Comparison of ENCODE assay signal across 8 cellular contexts in genomic region chr11:90223248-90223585, GRCh38. TPM values are rescaled to one million over a fixed set of nuclear protein-coding genes. Genes with fewer than 3 reads are reported as not detected.
DNase-seq lines count a peak whose midpoint lies in the region; ATAC-seq and TF ChIP-seq lines count a peak whose summit lies in the region.

No MANE protein-coding gene starts in this region.

- POLR2A ChIA-PET in CD4-positive, alpha-beta T cell (lab: Charles Lee) = interaction anchor here (0.9 to 1.7 kb wide), 4 partner anchors 9 to 34 kb away, joined by 3 to 5 read pairs (median 4); no protein-coding TSS in a partner anchor

- H3K9ac ChIP-seq in SK-N-MC (ENCODE audit: insufficient read length) = peak overlapping the region; percentile 80

- H2AFZ ChIP-seq in GM23338 = peak overlapping the region; percentile 88

- H3K9me2 ChIP-seq in GM23338 (ENCODE audit: insufficient read depth) = peaks cover 7% of the 10 kb centered on the region; the same call in 1 of the 2 replicates

- peak; percentile 73 for ATAC-seq in CD4-positive, alpha-beta T cell (ENCODE audit: poor library complexity)
- ATAC-seq in GM23338 = peak; percentile 62
- ATAC-seq in gastroesophageal sphincter = peak; percentile 57

- H3K27ac Mint-ChIP-seq in CD4-positive, alpha-beta T cell = peak overlapping the region; percentile 89
- H3K27ac Mint-ChIP-seq in GM23338 = peak overlapping the region; percentile 90

- no peaks in the 10 kb centered on the region for H3K9me3 Mint-ChIP-seq in CD4-positive, alpha-beta T cell
- 0 out of 3 replicates have a peak, but pooled peaks cover 5% of the 10 kb centered on the region for H3K9me3 Mint-ChIP-seq in GM23338

- TF ChIP-seq EP300 in gastroesophageal sphincter (IDR thresholded peaks at IDR 0.05) = no peak

- peak overlapping the region; percentile 76 for H3K27ac ChIP-seq in CD4-positive, alpha-beta T cell (ENCODE audit: low read depth, low read length)
- H3K27ac ChIP-seq in GM23338 (ENCODE audit: low read depth) = peak overlapping the region; percentile 42; the same call in 1 of the 2 replicates
- H3K27ac ChIP-seq in SK-N-MC = no peak overlapping the region
- peak overlapping the region; percentile 85 to 98 (median 96) for H3K27ac ChIP-seq in gastroesophageal sphincter

- no peak for TF ChIP-seq CTCF in CD4-positive, alpha-beta T cell (IDR thresholded peaks at IDR 0.05)
- TF ChIP-seq CTCF in GM23338 (conservative IDR thresholded peaks at IDR 0.05; ENCODE audit: low read depth in 2 of 2) (no peak), gastroesophageal sphincter (IDR thresholded peaks at IDR 0.05) (no peak), retinal pigment epithelial cell (conservative IDR thresholded peaks at IDR 0.05; ENCODE audit: low read depth, low read length) (no peak)

- no peaks in the 10 kb centered on the region for H3K27me3 Mint-ChIP-seq in CD4-positive, alpha-beta T cell
- H3K27me3 Mint-ChIP-seq in GM23338 (ENCODE audit: insufficient read depth, low read depth, poor library complexity) = peaks cover 6% of the 10 kb centered on the region

- H3K9me3 ChIP-seq in CD4-positive, alpha-beta T cell (ENCODE audit: control insufficient read depth, low read length) = no peaks in the 10 kb centered on the region
- H3K9me3 ChIP-seq in SK-N-MC (ENCODE audit: low read depth, low read length) = peaks cover 7% of the 10 kb centered on the region; the same call in 1 of the 2 replicates
- no peaks in the 10 kb centered on the region for H3K9me3 ChIP-seq in gastroesophageal sphincter

- peak overlapping the region; percentile 94 for H3K4me2 ChIP-seq in GM23338

- no peak for TF ChIP-seq POLR2A in gastroesophageal sphincter (IDR thresholded peaks at IDR 0.05)

- DNase-seq in CD4-positive, alpha-beta T cell = no peak
- DNase-seq in GM23338 (ENCODE audit: low spot score) = no peak
- no peak for DNase-seq in SK-N-MC (ENCODE audit: low read depth, low spot score)
- DNase-seq in retinal pigment epithelial cell (ENCODE audit: low read depth) = no peak
- DNase-seq in stimulated activated CD8-positive, alpha-beta memory T cell treated with anti-CD3 and anti-CD28 coated beads, Interleukin-4, amount 100 ng/mL, for 48 hours = no peak
- no peak for DNase-seq in NCI-H1694 (lab: John Stamatoyannopoulos, UW)
- DNase-seq in OCI-M2 (lab: John Stamatoyannopoulos, UW; ENCODE audit: unreplicated experiment) = no peak

- H3K27me3 ChIP-seq in CD4-positive, alpha-beta T cell (ENCODE audit: control insufficient read depth, insufficient read depth, low read length) = no peaks in the 10 kb centered on the region
- no peaks in the 10 kb centered on the region for H3K27me3 ChIP-seq in GM23338 (ENCODE audit: insufficient read depth)
- H3K27me3 ChIP-seq in gastroesophageal sphincter = no peaks in the 10 kb centered on the region

- H3K4me1 ChIP-seq in GM23338 (ENCODE audit: insufficient read depth) (peaks cover 24% of the 10 kb centered on the region), gastroesophageal sphincter (peaks cover 12 to 57% (median 19%) of the 10 kb centered on the region in 3 donors)

- WGBS in gastroesophageal sphincter (ENCODE audit: low coverage in 1 of 2), 2 donors = 0 to 4% methylated on average over 6 to 9 of the region's 12 CpGs

- H3F3A ChIP-seq in GM23338 (replicated peaks; ENCODE audit: low read depth) = no peaks in the 10 kb centered on the region

- peak overlapping the region; percentile 98 for H3K4me3 Mint-ChIP-seq in CD4-positive, alpha-beta T cell
- peak overlapping the region; percentile 99 for H3K4me3 Mint-ChIP-seq in GM23338

- intact Hi-C loops in CD4-positive, alpha-beta T cell (cut with DNase I, micrococcal nuclease) = no loop called here

- CTCF ChIA-PET in CD4-positive, alpha-beta T cell (lab: Charles Lee) = interaction anchor here (0.9 to 1.2 kb wide), 2 partner anchors 18 kb away, joined by 4 read pairs; no protein-coding TSS in a partner anchor

- H4K20me1 ChIP-seq in GM23338 (replicated peaks; ENCODE audit: insufficient read depth) = peaks cover 26% of the 10 kb centered on the region

- peaks cover 60% of the 10 kb centered on the region for H3K4me1 Mint-ChIP-seq in CD4-positive, alpha-beta T cell (ENCODE audit: low read depth)
- H3K4me1 Mint-ChIP-seq in GM23338 = peaks cover 45% of the 10 kb centered on the region

- H3K4me3 ChIP-seq in GM23338 = peak overlapping the region; percentile 90
- H3K4me3 ChIP-seq in SK-N-MC = peak overlapping the region; percentile 96
- H3K4me3 ChIP-seq in gastroesophageal sphincter = peak overlapping the region; percentile 89 to 92
- H3K4me3 ChIP-seq in retinal pigment epithelial cell (ENCODE audit: low read length) = peak overlapping the region; percentile 90

- H3K36me3 ChIP-seq in GM23338 (ENCODE audit: insufficient read depth) (no peaks in the 10 kb centered on the region), SK-N-MC (ENCODE audit: insufficient read depth, low read length) (peaks cover 24% of the 10 kb centered on the region), gastroesophageal sphincter (no peaks in the 10 kb centered on the region)

- H3K36me3 Mint-ChIP-seq in CD4-positive, alpha-beta T cell (ENCODE audit: low read depth) = peaks cover 17% of the 10 kb centered on the region
- H3K36me3 Mint-ChIP-seq in GM23338 (ENCODE audit: low read depth) = peaks cover 16% of the 10 kb centered on the region

- H3K79me2 ChIP-seq in GM23338 (replicated peaks; ENCODE audit: insufficient read depth) = peaks cover 46% of the 10 kb centered on the region

TF ChIP-seq in GM23338, 12 proteins besides CTCF, POLR2A, EP300 and RAD21 (continues in another document):
- no peak for TF ChIP-seq EZH2 (IDR thresholded peaks at IDR 0.05; ENCODE audit: low read depth, unreplicated experiment)
- TF ChIP-seq, protein P1, sequence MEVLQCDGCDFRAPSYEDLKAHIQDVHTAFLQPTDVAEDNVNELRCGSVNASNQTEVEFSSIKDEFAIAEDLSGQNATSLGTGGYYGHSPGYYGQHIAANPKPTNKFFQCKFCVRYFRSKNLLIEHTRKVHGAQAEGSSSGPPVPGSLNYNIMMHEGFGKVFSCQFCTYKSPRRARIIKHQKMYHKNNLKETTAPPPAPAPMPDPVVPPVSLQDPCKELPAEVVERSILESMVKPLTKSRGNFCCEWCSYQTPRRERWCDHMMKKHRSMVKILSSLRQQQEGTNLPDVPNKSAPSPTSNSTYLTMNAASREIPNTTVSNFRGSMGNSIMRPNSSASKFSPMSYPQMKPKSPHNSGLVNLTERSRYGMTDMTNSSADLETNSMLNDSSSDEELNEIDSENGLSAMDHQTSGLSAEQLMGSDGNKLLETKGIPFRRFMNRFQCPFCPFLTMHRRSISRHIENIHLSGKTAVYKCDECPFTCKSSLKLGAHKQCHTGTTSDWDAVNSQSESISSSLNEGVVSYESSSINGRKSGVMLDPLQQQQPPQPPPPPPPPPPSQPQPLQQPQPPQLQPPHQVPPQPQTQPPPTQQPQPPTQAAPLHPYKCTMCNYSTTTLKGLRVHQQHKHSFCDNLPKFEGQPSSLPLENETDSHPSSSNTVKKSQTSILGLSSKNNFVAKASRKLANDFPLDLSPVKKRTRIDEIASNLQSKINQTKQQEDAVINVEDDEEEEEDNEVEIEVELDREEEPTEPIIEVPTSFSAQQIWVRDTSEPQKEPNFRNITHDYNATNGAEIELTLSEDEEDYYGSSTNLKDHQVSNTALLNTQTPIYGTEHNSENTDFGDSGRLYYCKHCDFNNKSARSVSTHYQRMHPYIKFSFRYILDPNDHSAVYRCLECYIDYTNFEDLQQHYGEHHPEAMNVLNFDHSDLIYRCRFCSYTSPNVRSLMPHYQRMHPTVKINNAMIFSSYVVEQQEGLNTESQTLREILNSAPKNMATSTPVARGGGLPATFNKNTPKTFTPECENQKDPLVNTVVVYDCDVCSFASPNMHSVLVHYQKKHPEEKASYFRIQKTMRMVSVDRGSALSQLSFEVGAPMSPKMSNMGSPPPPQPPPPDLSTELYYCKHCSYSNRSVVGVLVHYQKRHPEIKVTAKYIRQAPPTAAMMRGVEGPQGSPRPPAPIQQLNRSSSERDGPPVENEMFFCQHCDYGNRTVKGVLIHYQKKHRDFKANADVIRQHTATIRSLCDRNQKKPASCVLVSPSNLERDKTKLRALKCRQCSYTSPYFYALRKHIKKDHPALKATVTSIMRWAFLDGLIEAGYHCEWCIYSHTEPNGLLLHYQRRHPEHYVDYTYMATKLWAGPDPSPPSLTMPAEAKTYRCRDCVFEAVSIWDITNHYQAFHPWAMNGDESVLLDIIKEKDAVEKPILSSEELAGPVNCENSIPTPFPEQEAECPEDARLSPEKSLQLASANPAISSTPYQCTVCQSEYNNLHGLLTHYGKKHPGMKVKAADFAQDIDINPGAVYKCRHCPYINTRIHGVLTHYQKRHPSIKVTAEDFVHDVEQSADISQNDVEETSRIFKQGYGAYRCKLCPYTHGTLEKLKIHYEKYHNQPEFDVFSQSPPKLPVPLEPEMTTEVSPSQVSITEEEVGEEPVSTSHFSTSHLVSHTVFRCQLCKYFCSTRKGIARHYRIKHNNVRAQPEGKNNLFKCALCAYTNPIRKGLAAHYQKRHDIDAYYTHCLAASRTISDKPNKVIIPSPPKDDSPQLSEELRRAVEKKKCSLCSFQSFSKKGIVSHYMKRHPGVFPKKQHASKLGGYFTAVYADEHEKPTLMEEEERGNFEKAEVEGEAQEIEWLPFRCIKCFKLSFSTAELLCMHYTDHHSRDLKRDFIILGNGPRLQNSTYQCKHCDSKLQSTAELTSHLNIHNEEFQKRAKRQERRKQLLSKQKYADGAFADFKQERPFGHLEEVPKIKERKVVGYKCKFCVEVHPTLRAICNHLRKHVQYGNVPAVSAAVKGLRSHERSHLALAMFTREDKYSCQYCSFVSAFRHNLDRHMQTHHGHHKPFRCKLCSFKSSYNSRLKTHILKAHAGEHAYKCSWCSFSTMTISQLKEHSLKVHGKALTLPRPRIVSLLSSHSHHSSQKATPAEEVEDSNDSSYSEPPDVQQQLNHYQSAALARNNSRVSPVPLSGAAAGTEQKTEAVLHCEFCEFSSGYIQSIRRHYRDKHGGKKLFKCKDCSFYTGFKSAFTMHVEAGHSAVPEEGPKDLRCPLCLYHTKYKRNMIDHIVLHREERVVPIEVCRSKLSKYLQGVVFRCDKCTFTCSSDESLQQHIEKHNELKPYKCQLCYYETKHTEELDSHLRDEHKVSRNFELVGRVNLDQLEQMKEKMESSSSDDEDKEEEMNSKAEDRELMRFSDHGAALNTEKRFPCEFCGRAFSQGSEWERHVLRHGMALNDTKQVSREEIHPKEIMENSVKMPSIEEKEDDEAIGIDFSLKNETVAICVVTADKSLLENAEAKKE (CRISPR knock-in tag; IDR thresholded peaks at IDR 0.05) = no peak

RNA-seq across cellular contexts. Expression of gene CHORDC1, which starts 0.4 kb away (rescaled TPM):
- total RNA-seq in CD4-positive, alpha-beta T cell = 10 to 100 TPM; 64.6 to 65.9 TPM
- total RNA-seq in GM23338 (2014; rRNA removed; shearing (Covaris generic)) = 109 and 133 TPM in 2 replicates
- polyA plus RNA-seq in GM23338 (2016; fragmentation: Nextera tagmentation; extraction: Ambion mirVana) = 187 and 192 TPM in 2 replicates
- total RNA-seq in gastroesophageal sphincter = 10 to 100 TPM; 49.1 to 99.6 (median 53.5) TPM
